ENCODE assay signal across 8 cellular contexts in the genomic region with DNA sequence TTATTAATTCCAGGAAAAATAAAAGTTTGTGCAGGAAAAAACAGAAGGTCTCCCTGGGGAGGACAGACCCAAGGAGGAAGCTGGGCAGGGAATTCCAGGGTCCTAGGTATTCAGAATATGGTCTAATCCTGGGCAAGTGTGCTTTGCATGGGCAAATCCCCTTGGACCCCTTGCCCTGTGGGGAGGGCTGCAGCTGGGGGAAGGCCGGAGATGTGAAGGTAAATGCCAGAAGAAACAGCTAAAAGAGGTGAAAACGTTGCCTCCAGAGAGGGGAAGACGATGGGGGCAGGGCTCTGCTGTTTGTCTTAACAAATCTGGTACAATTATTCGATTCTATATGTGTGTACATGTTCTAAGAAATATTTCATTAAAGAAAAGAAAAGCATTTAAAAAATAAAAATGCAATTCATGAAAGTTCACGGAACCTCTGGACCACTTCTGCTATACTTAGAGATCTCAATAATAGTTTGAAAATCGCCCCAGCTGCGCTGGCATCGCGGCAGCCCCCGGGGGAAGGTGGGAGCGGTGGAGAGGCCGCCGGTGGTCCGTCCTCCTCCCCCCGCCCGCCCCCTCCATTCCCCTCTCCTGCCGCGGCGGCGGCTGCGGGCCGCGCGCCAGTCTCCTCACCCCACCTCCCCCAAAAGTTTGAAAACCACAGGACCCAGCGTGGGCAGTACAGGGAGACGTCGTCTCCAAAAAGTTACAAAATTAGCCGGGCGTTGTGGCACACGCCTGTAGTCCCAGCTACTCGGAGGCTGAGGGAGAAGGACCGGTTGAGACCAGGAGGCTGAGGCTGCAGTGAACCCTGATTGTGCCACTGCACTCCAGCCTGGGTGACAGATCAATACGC. TPM values are rescaled to one million over a fixed set of nuclear protein-coding genes. Genes with fewer than 3 reads are reported as not detected.
DNase-seq lines count a peak whose midpoint lies in the region; ATAC-seq and TF ChIP-seq lines count a peak whose summit lies in the region.

No MANE protein-coding gene starts in this region.

- DNase-seq in cardiac muscle cell (ENCODE audit: low read depth in 1 of 2, low spot score in 1 of 2) = no peak
- no peak for DNase-seq in cardiac septum (ENCODE audit: low spot score)
- DNase-seq in activated T-helper 1 cell treated with anti-CD3 and anti-CD28 coated beads, Interleukin-12 subunit alpha, Interleukin-12 subunit beta, Interleukin-2, Interleukin-4 antibody, amounts not matched to agents 30 ng/mL and 10 ng/mL and 1 ng/mL, durations not matched to agents 14 hours and 24 hours and 36 hours (ENCODE audit: low spot score) = no peak
- no peak for DNase-seq in kidney epithelial cell (ENCODE audit: low read depth)
- DNase-seq in type B pancreatic cell (ENCODE audit: extremely low spot score, unreplicated experiment) = no peak
- no peak for DNase-seq in SHP77 (lab: John Stamatoyannopoulos, UW)

- H3K27me3 Mint-ChIP-seq in activated T-helper 1 cell treated with anti-CD3 and anti-CD28 coated beads, Interleukin-12 subunit alpha, Interleukin-12 subunit beta, Interleukin-2, Interleukin-4 antibody, amounts not matched to agents 30 ng/mL and 10 ng/mL and 1 ng/mL, durations not matched to agents 14 hours and 24 hours and 36 hours (ENCODE audit: insufficient read depth) = peaks cover 24% of the 10 kb centered on the region
- peaks cover 3% of the 10 kb centered on the region for H3K27me3 Mint-ChIP-seq in type B pancreatic cell

- H3K36me3 ChIP-seq in cardiac muscle cell (no peaks in the 10 kb centered on the region), kidney epithelial cell (ENCODE audit: control insufficient read depth, insufficient read depth, low read length) (no peaks in the 10 kb centered on the region)

- peaks cover 7% of the 10 kb centered on the region for H3K4me1 ChIP-seq in cardiac muscle cell (ENCODE audit: low read depth)

- peak overlapping the region; percentile 83 for H3K4me3 Mint-ChIP-seq in activated T-helper 1 cell treated with anti-CD3 and anti-CD28 coated beads, Interleukin-12 subunit alpha, Interleukin-12 subunit beta, Interleukin-2, Interleukin-4 antibody, amounts not matched to agents 30 ng/mL and 10 ng/mL and 1 ng/mL, durations not matched to agents 14 hours and 24 hours and 36 hours
- peak overlapping the region; percentile 92 for H3K4me3 Mint-ChIP-seq in type B pancreatic cell

- TF ChIP-seq CTCF in cardiac muscle cell (IDR thresholded peaks at IDR 0.05; ENCODE audit: low read depth, low read length) (no peak), kidney epithelial cell (IDR thresholded peaks at IDR 0.05; ENCODE audit: insufficient read depth, low read length, poor library complexity, severe bottlenecking) (no peak), type B pancreatic cell (conservative IDR thresholded peaks at IDR 0.05) (no peak)

- intact Hi-C loops in cardiac septum (cut with DNase I) = loop anchor here (2.0 kb wide), 1 partner anchor 39 kb away; no protein-coding TSS in a partner anchor
- intact Hi-C loops in activated T-helper 1 cell treated with anti-CD3 and anti-CD28 coated beads, Interleukin-12 subunit alpha, Interleukin-12 subunit beta, Interleukin-2, Interleukin-4 antibody, amounts not matched to agents 30 ng/mL and 10 ng/mL and 1 ng/mL, durations not matched to agents 14 hours and 24 hours and 36 hours (cut with micrococcal nuclease) = loop anchor here (1.0 to 10.0 kb wide), 6 partner anchors 41 to 403 kb away; a partner anchor contains a TSS

- no peak for ATAC-seq in HG02885 (IDR thresholded peaks at IDR 0.05; ENCODE audit: poor library complexity, unreplicated experiment)
- ATAC-seq in HG03571 (IDR thresholded peaks at IDR 0.05; ENCODE audit: unreplicated experiment) = no peak

- H3K27ac ChIP-seq in cardiac muscle cell = peak overlapping the region; percentile 85

- H3K27ac Mint-ChIP-seq in activated T-helper 1 cell treated with anti-CD3 and anti-CD28 coated beads, Interleukin-12 subunit alpha, Interleukin-12 subunit beta, Interleukin-2, Interleukin-4 antibody, amounts not matched to agents 30 ng/mL and 10 ng/mL and 1 ng/mL, durations not matched to agents 14 hours and 24 hours and 36 hours = peak overlapping the region; percentile 81
- peak overlapping the region; percentile 88 for H3K27ac Mint-ChIP-seq in type B pancreatic cell

- no peaks in the 10 kb centered on the region for H3K27me3 ChIP-seq in cardiac muscle cell
- no peaks in the 10 kb centered on the region for H3K27me3 ChIP-seq in kidney epithelial cell (ENCODE audit: control insufficient read depth, insufficient read depth, low read length)

- H3K4me3 ChIP-seq in cardiac muscle cell (peak overlapping the region; percentile 31), kidney epithelial cell (ENCODE audit: low read depth, low read length) (peak overlapping the region; percentile 40)

- no peaks in the 10 kb centered on the region for H3K9me3 Mint-ChIP-seq in activated T-helper 1 cell treated with anti-CD3 and anti-CD28 coated beads, Interleukin-12 subunit alpha, Interleukin-12 subunit beta, Interleukin-2, Interleukin-4 antibody, amounts not matched to agents 30 ng/mL and 10 ng/mL and 1 ng/mL, durations not matched to agents 14 hours and 24 hours and 36 hours
- H3K9me3 Mint-ChIP-seq in type B pancreatic cell = no peaks in the 10 kb centered on the region

- peaks cover 26% of the 10 kb centered on the region for H3K4me1 Mint-ChIP-seq in activated T-helper 1 cell treated with anti-CD3 and anti-CD28 coated beads, Interleukin-12 subunit alpha, Interleukin-12 subunit beta, Interleukin-2, Interleukin-4 antibody, amounts not matched to agents 30 ng/mL and 10 ng/mL and 1 ng/mL, durations not matched to agents 14 hours and 24 hours and 36 hours (ENCODE audit: low read depth)
- H3K4me1 Mint-ChIP-seq in type B pancreatic cell (ENCODE audit: unreplicated experiment) = peaks cover 30% of the 10 kb centered on the region

- H3K36me3 Mint-ChIP-seq in activated T-helper 1 cell treated with anti-CD3 and anti-CD28 coated beads, Interleukin-12 subunit alpha, Interleukin-12 subunit beta, Interleukin-2, Interleukin-4 antibody, amounts not matched to agents 30 ng/mL and 10 ng/mL and 1 ng/mL, durations not matched to agents 14 hours and 24 hours and 36 hours (ENCODE audit: low read depth) = no peaks in the 10 kb centered on the region
- no peaks in the 10 kb centered on the region for H3K36me3 Mint-ChIP-seq in type B pancreatic cell

- no peaks in the 10 kb centered on the region for H3K9me3 ChIP-seq in cardiac muscle cell (ENCODE audit: low read depth)

RNA-seq across cellular contexts. Expression of a gene that starts 1.5 kb away (rescaled TPM):
- 27.4 and 52.9 TPM in 2 replicates for total RNA-seq in cardiac muscle cell
- polyA plus RNA-seq in cardiac muscle cell = 46.4 and 67.0 TPM in 2 replicates
- 30.1 TPM for total RNA-seq in cardiac septum
- total RNA-seq in activated T-helper 1 cell treated with anti-CD3 and anti-CD28 coated beads, Interleukin-12 subunit alpha, Interleukin-12 subunit beta, Interleukin-2, Interleukin-4 antibody, amounts not matched to agents 30 ng/mL and 10 ng/mL and 1 ng/mL, durations not matched to agents 14 hours and 24 hours and 36 hours = 10.4 and 12.7 TPM in 2 replicates
- total RNA-seq in kidney epithelial cell = 15.3 and 16.3 TPM in 2 replicates
- total RNA-seq in type B pancreatic cell (ENCODE audit: low replicate concordance) = 25.0 and 35.4 TPM in 2 replicates

RNA-seq across cellular contexts. Expression of a gene that starts 16.4 kb away (rescaled TPM):
- total RNA-seq in cardiac muscle cell (0.21 and 1.6 TPM in 2 replicates), cardiac septum (0.48 TPM), kidney epithelial cell (0.14 and 0.21 TPM in 2 replicates), type B pancreatic cell (ENCODE audit: low replicate concordance) (0.14 and 0.21 TPM in 2 replicates)
- polyA plus RNA-seq in cardiac muscle cell = 0.64 and 0.99 TPM in 2 replicates
- total RNA-seq in activated T-helper 1 cell treated with anti-CD3 and anti-CD28 coated beads, Interleukin-12 subunit alpha, Interleukin-12 subunit beta, Interleukin-2, Interleukin-4 antibody, amounts not matched to agents 30 ng/mL and 10 ng/mL and 1 ng/mL, durations not matched to agents 14 hours and 24 hours and 36 hours = 0.29 and 0.62 TPM in 2 replicates

RNA-seq across cellular contexts. Expression of a gene that starts 53.9 kb away (rescaled TPM):
- total RNA-seq in cardiac muscle cell = 75.6 and 109 TPM in 2 replicates
- polyA plus RNA-seq in cardiac muscle cell = 74.5 and 104 TPM in 2 replicates
- total RNA-seq in cardiac septum = 118 TPM
- total RNA-seq in activated T-helper 1 cell treated with anti-CD3 and anti-CD28 coated beads, Interleukin-12 subunit alpha, Interleukin-12 subunit beta, Interleukin-2, Interleukin-4 antibody, amounts not matched to agents 30 ng/mL and 10 ng/mL and 1 ng/mL, durations not matched to agents 14 hours and 24 hours and 36 hours = 77.1 and 77.9 TPM in 2 replicates
- 76.3 and 79.7 TPM in 2 replicates for total RNA-seq in kidney epithelial cell
- total RNA-seq in type B pancreatic cell (ENCODE audit: low replicate concordance) = 60.6 and 61.8 TPM in 2 replicates
